8 cellular contexts compared by ENCODE assay signal in genomic region chr3:66989860-66990696, GRCh38. TPM values are rescaled to one million over a fixed set of nuclear protein-coding genes. Genes with fewer than 3 reads are reported as not detected.
A peak's percentile ranks its signal among the peaks of the same experiment; 100 is the strongest.
DNase-seq lines count a peak whose midpoint lies in the region; ATAC-seq and TF ChIP-seq lines count a peak whose summit lies in the region.

No MANE protein-coding gene starts in this region.

- DNase-seq in D341Med (ENCODE audit: low spot score) (peak; percentile 28), GM19238 (ENCODE audit: insufficient read length, low spot score) (peak; percentile 17), T-helper 17 cell (no peak), retinal pigment epithelial cell (ENCODE audit: low read depth) (no peak), NCI-H1930 (lab: John Stamatoyannopoulos, UW) (no peak), KG1 (lab: John Stamatoyannopoulos, UW) (no peak), NCI-H2107 (lab: John Stamatoyannopoulos, UW) (no peak)

- TF ChIP-seq CTCF in retinal pigment epithelial cell (conservative IDR thresholded peaks at IDR 0.05; ENCODE audit: low read depth, low read length) = peak; percentile 40

- ATAC-seq in HG03135 (IDR thresholded peaks at IDR 0.05; ENCODE audit: unreplicated experiment) (peak; percentile 70), T-helper 17 cell (peak; percentile 50)

- H3K9me3 ChIP-seq in T-helper 17 cell (ENCODE audit: control insufficient read depth, low read length, poor library complexity, severe bottlenecking) = no peaks in the 10 kb centered on the region

- H3K36me3 Mint-ChIP-seq in T-helper 17 cell (ENCODE audit: low read depth) = no peaks in the 10 kb centered on the region

- peaks cover 9% of the 10 kb centered on the region for H3K27me3 Mint-ChIP-seq in T-helper 17 cell

- H3K4me3 Mint-ChIP-seq in T-helper 17 cell = peak overlapping the region; percentile 60

- H3K27ac Mint-ChIP-seq in T-helper 17 cell = no peak overlapping the region

- H3K4me3 ChIP-seq in retinal pigment epithelial cell (ENCODE audit: low read length) = no peak overlapping the region

- H3K4me1 Mint-ChIP-seq in T-helper 17 cell = no peaks in the 10 kb centered on the region

RNA-seq across cellular contexts. Expression of gene KBTBD8, which starts 8.0 kb away (rescaled TPM):
- 10 to 100 TPM; 12.0 to 13.1 TPM for total RNA-seq in T-helper 17 cell

Comparison
In these comparisons a context has a peak if more than half of its experiments do, and no peak if none do; other contexts are left out.
1. DNase-seq: peak in D341Med (single experiment) and GM19238 (single experiment); none in T-helper 17 cell (0 of 3), retinal pigment epithelial cell (single experiment), NCI-H1930 (0 of 2), KG1 (single experiment) and NCI-H2107 (single experiment).